ENCODE assay signal across 12 cellular contexts in the genomic region with DNA sequence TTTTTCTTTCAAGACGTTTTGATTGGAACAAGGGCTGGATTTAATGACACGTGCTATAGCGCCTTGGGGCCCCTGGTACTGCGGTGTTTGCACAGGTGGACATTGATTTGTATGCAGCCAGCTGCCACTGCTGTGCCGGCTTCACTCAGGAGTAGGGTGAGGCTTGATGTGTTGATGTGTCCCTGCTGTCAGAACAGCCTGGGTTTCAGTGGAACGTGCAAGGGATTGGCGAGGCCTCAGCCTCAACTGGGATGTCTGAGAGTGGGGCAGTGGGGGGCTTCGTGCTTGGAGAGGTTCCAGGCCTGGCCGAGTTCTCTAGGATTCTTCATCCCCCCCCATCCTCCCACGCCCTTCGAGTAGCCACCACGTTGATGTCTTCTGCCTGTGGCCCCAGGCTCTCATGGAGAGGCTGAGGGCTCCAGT. TPM values are rescaled to one million over a fixed set of nuclear protein-coding genes. Genes with fewer than 3 reads are reported as not detected.
DNase-seq lines count a peak whose midpoint lies in the region; ATAC-seq and TF ChIP-seq lines count a peak whose summit lies in the region.
"Had no signal": no experiment of that assay in that cellular context is flagged by ENCODE, and none has a peak within 500 bp of the region (broad histone marks: within the 10 kb centered on the region; RNA-seq: fewer than 3 reads in every experiment).

No MANE protein-coding gene starts in this region.

- DNase-seq in LNCaP clone FGC (ENCODE audit: low read depth) (peak; percentile 57), NCI-H510A (lab: John Stamatoyannopoulos, UW) (peak; percentile 87), sigmoid colon (peak; percentile 38), NAMALWA (ENCODE audit: low spot score) (no peak), nucleus accumbens (lab: John Stamatoyannopoulos, UW) (no peak)
- DNase-seq: activated CD4-positive, alpha-beta T cell treated with anti-CD3 and anti-CD28 coated beads for 4 hours; activated T-cell treated with anti-CD3 and anti-CD28 coated beads, Interleukin-2, amount 50 U/mL, for 4 hours; CD8-positive, alpha-beta T cell; foreskin fibroblast; HFFc6 had no signal

- peaks cover 0 to 77% of the 10 kb centered on the region in 2 donors for H3K36me3 ChIP-seq in gastroesophageal sphincter
- H3K36me3 ChIP-seq in sigmoid colon: peaks cover 15 to 69% (median 44%) of the 10 kb centered on the region in 4 donors

- H3K27ac ChIP-seq in gastroesophageal sphincter: peak overlapping the region in 3 of 4 donors; percentile 81 to 87 (median 83)
- peak overlapping the region; percentile 76 to 88 (median 80) for H3K27ac ChIP-seq in sigmoid colon

- TF ChIP-seq POLR2A in gastroesophageal sphincter (IDR thresholded peaks at IDR 0.05) (no peak), sigmoid colon (IDR thresholded peaks at IDR 0.05) (no peak)

- no peak for TF ChIP-seq EP300 in gastroesophageal sphincter (IDR thresholded peaks at IDR 0.05)
- TF ChIP-seq EP300 in sigmoid colon (IDR thresholded peaks at IDR 0.05): no peak

- TF ChIP-seq CTCF in LNCaP clone FGC (IDR thresholded peaks at IDR 0.05; ENCODE audit: control insufficient read depth, extremely low read depth, insufficient read depth): no peak
- TF ChIP-seq CTCF in gastroesophageal sphincter (IDR thresholded peaks at IDR 0.05): no peak
- TF ChIP-seq CTCF in sigmoid colon (IDR thresholded peaks at IDR 0.05): no peak

- WGBS in gastroesophageal sphincter (ENCODE audit: low coverage in 1 of 2), 2 donors: 54 to 85% methylated on average over 4 to 6 of the region's 12 CpGs
- 48 to 79% methylated on average over 12 of the region's 12 CpGs for WGBS in sigmoid colon, 2 donors

- H3K27me3 ChIP-seq in gastroesophageal sphincter (no peaks in the 10 kb centered on the region), sigmoid colon (no peaks in the 10 kb centered on the region)

- intact Hi-C loops in sigmoid colon (cut with DNase I): no loop called here

- no peaks in the 10 kb centered on the region for H3K9me3 ChIP-seq in gastroesophageal sphincter
- no peaks in the 10 kb centered on the region for H3K9me3 ChIP-seq in sigmoid colon

- H3K4me3 ChIP-seq in LNCaP clone FGC (ENCODE audit: low read depth, low read length) (no peak overlapping the region), gastroesophageal sphincter (no peak overlapping the region), sigmoid colon (no peak overlapping the region)

- no peak for ATAC-seq in gastroesophageal sphincter
- ATAC-seq in GM21515 (IDR thresholded peaks at IDR 0.05; ENCODE audit: unreplicated experiment): no peak
- ATAC-seq: activated T-cell treated with anti-CD3 and anti-CD28 coated beads, Interleukin-2, amount 50 U/mL, for 4 hours; CD8-positive, alpha-beta T cell had no signal

- H3K4me1 ChIP-seq in gastroesophageal sphincter (peaks cover 0 to 64% (median 10%) of the 10 kb centered on the region in 3 donors), sigmoid colon (peaks cover 0 to 58% (median 44%) of the 10 kb centered on the region in 4 donors)

RNA-seq across cellular contexts. Expression of a gene that starts 23.0 kb away (rescaled TPM):
- total RNA-seq in gastroesophageal sphincter (100 to 1,000 TPM; 131 to 663 (median 337) TPM), sigmoid colon (100 to 1,000 TPM; 147 to 317 (median 226) TPM)
- polyA plus RNA-seq in sigmoid colon: 100 to 1,000 TPM in 2 of 3 donors, 10 to 100 TPM in 1; 45.6 to 198 (median 163) TPM

Comparison
In these comparisons a context has a peak if more than half of its experiments do, and no peak if none do; other contexts are left out.
1. DNase-seq: peak in LNCaP clone FGC (single experiment), NCI-H510A (single experiment) and sigmoid colon (single experiment); none in NAMALWA (single experiment) and nucleus accumbens (0 of 56).